26 cellular contexts compared by ENCODE assay signal in the genomic region with DNA sequence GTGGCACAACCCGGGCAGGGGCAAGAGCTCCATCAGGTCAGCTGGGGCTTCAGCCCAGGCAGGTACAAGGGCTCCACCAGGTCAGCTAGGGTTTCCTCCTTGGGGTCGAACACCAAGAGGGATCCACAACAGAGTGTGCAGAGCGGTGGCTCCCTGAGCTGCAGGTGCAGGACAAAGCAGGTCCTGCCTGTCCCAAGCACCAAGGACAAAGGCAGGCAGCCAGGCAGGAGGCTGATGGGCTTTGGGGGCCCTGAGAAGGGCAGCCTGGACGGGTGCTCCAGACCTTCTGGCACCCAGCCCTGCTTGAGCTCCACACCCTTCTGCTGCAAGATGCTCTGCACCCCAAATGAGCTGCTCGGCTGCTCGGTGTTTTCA.
"Had no signal": no experiment of that assay in that cellular context is flagged by ENCODE, and none has a peak within 500 bp of the region (broad histone marks: within the 10 kb centered on the region; RNA-seq: fewer than 3 reads in every experiment).

No MANE protein-coding gene starts in this region.

- H3K4me3 ChIP-seq: heart right ventricle, lung, ovary, psoas muscle, right atrium auricular region, skin epidermis, suprapubic skin, vagina had no signal

- H3K9me3 ChIP-seq: neutrophil, ovary, suprapubic skin, vagina had no signal

- H3K27ac Mint-ChIP-seq: activated CD8-positive, alpha-beta T cell treated with anti-CD3 and anti-CD28 coated beads, Interleukin-2, amount 10 ng/mL, durations not matched to agents 7 days and 5 days; activated naive CD4-positive, alpha-beta T cell treated with anti-CD3 and anti-CD28 coated beads for 36 hours; activated naive CD8-positive, alpha-beta T cell treated with anti-CD3 and anti-CD28 coated beads, Interleukin-2, amount 50 U/mL, for 24 hours; activated T-helper 2 cell treated with anti-CD3 and anti-CD28 coated beads, Interferon-gamma antibody, Interleukin-2, Interleukin-4, amounts not matched to agents 10 μg/mL and 5 μg/mL and 100 μg/mL, durations not matched to agents 14 hours and 24 hours and 36 hours; natural killer cell; stimulated activated effector memory CD8-positive, alpha-beta T cell treated with anti-CD3 and anti-CD28 coated beads, Interleukin-12 subunit alpha, Interleukin-12 subunit beta, amount 100 ng/mL, for 72 hours; stimulated activated naive CD8-positive, alpha-beta T cell treated with anti-CD3 and anti-CD28 coated beads, Interleukin-15, amount 100 ng/mL, for 72 hours had no signal

- H3K27me3 Mint-ChIP-seq: activated naive CD8-positive, alpha-beta T cell treated with anti-CD3 and anti-CD28 coated beads, Interleukin-2, amount 50 U/mL, for 24 hours had no signal

- FAIRE-seq: keratinocyte had no signal

- H3K36me3 Mint-ChIP-seq: stimulated activated effector memory CD8-positive, alpha-beta T cell treated with anti-CD3 and anti-CD28 coated beads, Interleukin-12 subunit alpha, Interleukin-12 subunit beta, amount 100 ng/mL, for 72 hours had no signal

- H3K27ac ChIP-seq: heart right ventricle, neutrophil, ovary, psoas muscle, right atrium auricular region, skin epidermis, suprapubic skin, vagina had no signal

- H3K4me1 ChIP-seq: heart right ventricle, psoas muscle, right atrium auricular region, suprapubic skin, vagina had no signal

- H3K36me3 ChIP-seq: heart right ventricle, neutrophil, ovary, right atrium auricular region, suprapubic skin, vagina had no signal

- H3K4me1 Mint-ChIP-seq: activated naive CD8-positive, alpha-beta T cell treated with anti-CD3 and anti-CD28 coated beads, Interleukin-2, amount 50 U/mL, for 24 hours; natural killer cell; stimulated activated effector memory CD8-positive, alpha-beta T cell treated with anti-CD3 and anti-CD28 coated beads, Interleukin-12 subunit alpha, Interleukin-12 subunit beta, amount 100 ng/mL, for 72 hours; stimulated activated naive CD8-positive, alpha-beta T cell treated with anti-CD3 and anti-CD28 coated beads, Interleukin-15, amount 100 ng/mL, for 72 hours had no signal

- DNase-seq: activated CD4-positive, alpha-beta T cell treated with anti-CD3 and anti-CD28 coated beads for 1 hour; activated CD4-positive, alpha-beta T cell treated with anti-CD3 and anti-CD28 coated beads, Interleukin-2, amount 50 U/mL, for 1 hour; activated CD8-positive, alpha-beta T cell treated with anti-CD3 and anti-CD28 coated beads, Interleukin-2, amount 10 ng/mL, durations not matched to agents 7 days and 5 days; activated naive CD4-positive, alpha-beta T cell treated with anti-CD3 and anti-CD28 coated beads for 36 hours; activated naive CD8-positive, alpha-beta T cell treated with anti-CD3 and anti-CD28 coated beads, Interleukin-2, amount 50 U/mL, for 24 hours; activated T-cell treated with anti-CD3 and anti-CD28 coated beads, Interleukin-2, amount 50 U/mL, for 1 hour; effector CD4-positive, alpha-beta T cell; erythroblast; foreskin fibroblast; heart right ventricle; natural killer cell; stimulated activated CD4-positive, alpha-beta T cell treated with anti-CD3 and anti-CD28 coated beads, Interleukin-2, amount 100 ng/mL, for 24 hours; stimulated activated naive CD8-positive, alpha-beta T cell treated with anti-CD3 and anti-CD28 coated beads, Interleukin-15, amount 100 ng/mL, for 72 hours; trophoblast cell had no signal

- H3K4me3 Mint-ChIP-seq: activated CD8-positive, alpha-beta T cell treated with anti-CD3 and anti-CD28 coated beads, Interleukin-2, amount 10 ng/mL, durations not matched to agents 7 days and 5 days; activated naive CD4-positive, alpha-beta T cell treated with anti-CD3 and anti-CD28 coated beads for 36 hours; activated naive CD8-positive, alpha-beta T cell treated with anti-CD3 and anti-CD28 coated beads, Interleukin-2, amount 50 U/mL, for 24 hours; natural killer cell; stimulated activated effector memory CD8-positive, alpha-beta T cell treated with anti-CD3 and anti-CD28 coated beads, Interleukin-12 subunit alpha, Interleukin-12 subunit beta, amount 100 ng/mL, for 72 hours; stimulated activated naive CD8-positive, alpha-beta T cell treated with anti-CD3 and anti-CD28 coated beads, Interleukin-15, amount 100 ng/mL, for 72 hours had no signal

- ATAC-seq: activated CD8-positive, alpha-beta T cell treated with anti-CD3 and anti-CD28 coated beads, Interleukin-2, amount 10 ng/mL, durations not matched to agents 7 days and 5 days; activated naive CD8-positive, alpha-beta T cell treated with anti-CD3 and anti-CD28 coated beads, Interleukin-2, amount 50 U/mL, for 24 hours; heart right ventricle; left lobe of liver; psoas muscle; stimulated activated naive CD8-positive, alpha-beta T cell treated with anti-CD3 and anti-CD28 coated beads, Interleukin-15, amount 100 ng/mL, for 72 hours had no signal

- H3K27me3 ChIP-seq: neutrophil, ovary, right atrium auricular region, vagina had no signal
